13 cellular contexts compared by ENCODE assay signal in genomic region chr2:226978300-226978699, GRCh38.
"Had no signal": no experiment of that assay in that cellular context is flagged by ENCODE, and none has a peak within 500 bp of the region (broad histone marks: within the 10 kb centered on the region; RNA-seq: fewer than 3 reads in every experiment).

No MANE protein-coding gene starts in this region.

- H3K4me3 Mint-ChIP-seq: activated T-helper 1 cell treated with anti-CD3 and anti-CD28 coated beads, Interleukin-12 subunit alpha, Interleukin-12 subunit beta, Interleukin-2, Interleukin-4 antibody, amounts not matched to agents 30 ng/mL and 10 ng/mL and 1 ng/mL, durations not matched to agents 14 hours and 24 hours and 36 hours; central memory CD8-positive, alpha-beta T cell; stimulated activated naive CD8-positive, alpha-beta T cell treated with anti-CD3 and anti-CD28 coated beads, Interleukin-15, Interleukin-2, amounts not matched to agents 100 ng/mL and 50 ng/mL, for 24 hours; T-helper 17 cell had no signal

- H3K36me3 ChIP-seq: brain microvascular endothelial cell, colonic mucosa, left ventricle myocardium inferior, thoracic aorta, WERI-Rb-1 had no signal

- H3K27me3 Mint-ChIP-seq: central memory CD8-positive, alpha-beta T cell; stimulated activated naive CD8-positive, alpha-beta T cell treated with anti-CD3 and anti-CD28 coated beads, Interleukin-15, Interleukin-2, amounts not matched to agents 100 ng/mL and 50 ng/mL, for 24 hours; T-helper 17 cell had no signal

- H3K27me3 ChIP-seq: brain microvascular endothelial cell, colonic mucosa had no signal

- H3K9me3 ChIP-seq: colonic mucosa, left ventricle myocardium inferior, psoas muscle, thoracic aorta had no signal

- ATAC-seq: psoas muscle, T-helper 17 cell had no signal

- H3K9me3 Mint-ChIP-seq: activated T-helper 1 cell treated with anti-CD3 and anti-CD28 coated beads, Interleukin-12 subunit alpha, Interleukin-12 subunit beta, Interleukin-2, Interleukin-4 antibody, amounts not matched to agents 30 ng/mL and 10 ng/mL and 1 ng/mL, durations not matched to agents 14 hours and 24 hours and 36 hours; central memory CD8-positive, alpha-beta T cell; stimulated activated naive CD8-positive, alpha-beta T cell treated with anti-CD3 and anti-CD28 coated beads, Interleukin-15, Interleukin-2, amounts not matched to agents 100 ng/mL and 50 ng/mL, for 24 hours had no signal

- H3K27ac Mint-ChIP-seq: activated T-helper 1 cell treated with anti-CD3 and anti-CD28 coated beads, Interleukin-12 subunit alpha, Interleukin-12 subunit beta, Interleukin-2, Interleukin-4 antibody, amounts not matched to agents 30 ng/mL and 10 ng/mL and 1 ng/mL, durations not matched to agents 14 hours and 24 hours and 36 hours had no signal

- H3K4me1 ChIP-seq: colonic mucosa, psoas muscle had no signal

- DNase-seq: activated CD4-positive, alpha-beta T cell treated with anti-CD3 and anti-CD28 coated beads, Interleukin-2, amount 50 U/mL, for 4 hours; colonic mucosa; left ventricle myocardium inferior; psoas muscle; right cardiac atrium; stimulated activated CD4-positive, alpha-beta T cell treated with anti-CD3 and anti-CD28 coated beads, Interleukin-2, amount 100 ng/mL, for 48 hours; T-helper 17 cell; WERI-Rb-1 had no signal

- H3K27ac ChIP-seq: brain microvascular endothelial cell, colonic mucosa, left ventricle myocardium inferior, psoas muscle, thoracic aorta, WERI-Rb-1 had no signal

- H3K4me3 ChIP-seq: colonic mucosa, left ventricle myocardium inferior, psoas muscle, thoracic aorta had no signal
